ENCODE assay signal across 31 cellular contexts in genomic region chr1:11836955-11837766, GRCh38. TPM values are rescaled to one million over a fixed set of nuclear protein-coding genes. Genes with fewer than 3 reads are reported as not detected.
"Had no signal": no experiment of that assay in that cellular context is flagged by ENCODE, and none has a peak within 500 bp of the region (broad histone marks: within the 10 kb centered on the region; RNA-seq: fewer than 3 reads in every experiment).

No MANE protein-coding gene starts in this region.

- H3K9ac ChIP-seq: SK-N-SH had no signal

- H3K27ac ChIP-seq: brain microvascular endothelial cell, cardiac muscle cell, SJCRH30, WERI-Rb-1 had no signal

- H3K4me1 Mint-ChIP-seq: activated CD4-positive, alpha-beta T cell treated with anti-CD3 and anti-CD28 coated beads for 36 hours; activated T-helper 17 cell treated with anti-CD3 and anti-CD28 coated beads, Interleukin-2, amount 50 U/mL, for 72 hours had no signal

- H3K27me3 Mint-ChIP-seq: activated CD4-positive, alpha-beta memory T cell treated with anti-CD3 and anti-CD28 coated beads, Interleukin-2, amount 10 ng/mL, durations not matched to agents 7 days and 5 days; activated CD4-positive, alpha-beta T cell treated with anti-CD3 and anti-CD28 coated beads for 36 hours; activated naive CD8-positive, alpha-beta T cell; activated T-helper 17 cell treated with anti-CD3 and anti-CD28 coated beads, Interleukin-2, amount 50 U/mL, for 72 hours had no signal

- H3K4me2 ChIP-seq: SK-N-SH had no signal

- DNase-seq: activated CD4-positive, alpha-beta memory T cell treated with anti-CD3 and anti-CD28 coated beads, Interleukin-2, amount 10 ng/mL, durations not matched to agents 7 days and 5 days; activated CD4-positive, alpha-beta T cell treated with anti-CD3 and anti-CD28 coated beads for 36 hours; activated CD4-positive, alpha-beta T cell treated with anti-CD3 and anti-CD28 coated beads, Interleukin-2, amount 50 U/mL, for 1 hour; activated gamma-delta T cell; activated naive CD4-positive, alpha-beta T cell treated with anti-CD3 and anti-CD28 coated beads for 36 hours; activated T-cell treated with anti-CD3 and anti-CD28 coated beads for 4 hours; activated T-cell treated with anti-CD3 and anti-CD28 coated beads, Interleukin-2, amount 50 U/mL, for 48 hours; amygdala; brain microvascular endothelial cell; MG63; MV-4-11; NCI-H1105; NCI-H1436; NCI-H1694 treated with DMSO at 0.1 percent for 48 hours; NCI-H2029 treated with DMSO at 0.1 percent for 48 hours; NCI-H345; NCI-H510A; NCI-H526 treated with DMSO at 0.1 percent for 48 hours; NCI-H82; Right ventricle myocardium superior; RPMI8226; SJCRH30; SK-N-SH; T-helper 1 cell; WERI-Rb-1 had no signal

- H3K4me3 Mint-ChIP-seq: activated CD4-positive, alpha-beta memory T cell treated with anti-CD3 and anti-CD28 coated beads, Interleukin-2, amount 10 ng/mL, durations not matched to agents 7 days and 5 days; activated CD4-positive, alpha-beta T cell treated with anti-CD3 and anti-CD28 coated beads for 36 hours; activated naive CD4-positive, alpha-beta T cell treated with anti-CD3 and anti-CD28 coated beads for 36 hours; activated naive CD8-positive, alpha-beta T cell; activated T-helper 17 cell treated with anti-CD3 and anti-CD28 coated beads, Interleukin-2, amount 50 U/mL, for 72 hours had no signal

- H3K4me3 ChIP-seq: cardiac muscle cell, MG63, SJCRH30 had no signal

- ATAC-seq: activated CD4-positive, alpha-beta T cell treated with anti-CD3 and anti-CD28 coated beads for 36 hours; activated T-helper 17 cell treated with anti-CD3 and anti-CD28 coated beads, Interleukin-2, amount 50 U/mL, for 72 hours had no signal

- H3K9me3 Mint-ChIP-seq: activated CD4-positive, alpha-beta memory T cell treated with anti-CD3 and anti-CD28 coated beads, Interleukin-2, amount 10 ng/mL, durations not matched to agents 7 days and 5 days; activated naive CD4-positive, alpha-beta T cell treated with anti-CD3 and anti-CD28 coated beads for 36 hours; activated T-helper 17 cell treated with anti-CD3 and anti-CD28 coated beads, Interleukin-2, amount 50 U/mL, for 72 hours had no signal

- H3K9me3 ChIP-seq: MG63, SJCRH30, SK-N-SH had no signal

- H3K27ac Mint-ChIP-seq: activated CD4-positive, alpha-beta memory T cell treated with anti-CD3 and anti-CD28 coated beads, Interleukin-2, amount 10 ng/mL, durations not matched to agents 7 days and 5 days; activated CD4-positive, alpha-beta T cell treated with anti-CD3 and anti-CD28 coated beads for 36 hours; activated naive CD4-positive, alpha-beta T cell treated with anti-CD3 and anti-CD28 coated beads for 36 hours; activated T-helper 17 cell treated with anti-CD3 and anti-CD28 coated beads, Interleukin-2, amount 50 U/mL, for 72 hours had no signal

- H3K27me3 ChIP-seq: brain microvascular endothelial cell, cardiac muscle cell, MG63, SJCRH30 had no signal

RNA-seq across cellular contexts. Expression of gene NPPA, which starts 10.4 kb away (rescaled TPM):
- total RNA-seq: activated CD4-positive, alpha-beta memory T cell treated with anti-CD3 and anti-CD28 coated beads, Interleukin-2, amount 10 ng/mL, durations not matched to agents 7 days and 5 days; activated CD4-positive, alpha-beta T cell treated with anti-CD3 and anti-CD28 coated beads for 36 hours; activated CD8-positive, alpha-beta memory T cell treated with anti-CD3 and anti-CD28 coated beads for 36 hours; activated naive CD4-positive, alpha-beta T cell treated with anti-CD3 and anti-CD28 coated beads for 36 hours; activated T-helper 17 cell treated with anti-CD3 and anti-CD28 coated beads, Interleukin-2, amount 50 U/mL, for 72 hours; OCI-LY7; T-helper 2 cell treated with Interferon-gamma antibody and Interleukin-4, amounts not matched to agents 100 ng/mL and 5 ng/mL, for 36 hours had no signal
- polyA plus RNA-seq: SK-N-SH had no signal

RNA-seq across cellular contexts. Expression of gene NPPB, which starts 21.6 kb away (rescaled TPM):
- total RNA-seq: activated CD4-positive, alpha-beta memory T cell treated with anti-CD3 and anti-CD28 coated beads, Interleukin-2, amount 10 ng/mL, durations not matched to agents 7 days and 5 days; activated CD4-positive, alpha-beta T cell treated with anti-CD3 and anti-CD28 coated beads for 36 hours; activated CD8-positive, alpha-beta memory T cell treated with anti-CD3 and anti-CD28 coated beads for 36 hours; activated naive CD4-positive, alpha-beta T cell treated with anti-CD3 and anti-CD28 coated beads for 36 hours; activated T-helper 17 cell treated with anti-CD3 and anti-CD28 coated beads, Interleukin-2, amount 50 U/mL, for 72 hours; OCI-LY7; T-helper 2 cell treated with Interferon-gamma antibody and Interleukin-4, amounts not matched to agents 100 ng/mL and 5 ng/mL, for 36 hours had no signal
